In the genomic region with DNA sequence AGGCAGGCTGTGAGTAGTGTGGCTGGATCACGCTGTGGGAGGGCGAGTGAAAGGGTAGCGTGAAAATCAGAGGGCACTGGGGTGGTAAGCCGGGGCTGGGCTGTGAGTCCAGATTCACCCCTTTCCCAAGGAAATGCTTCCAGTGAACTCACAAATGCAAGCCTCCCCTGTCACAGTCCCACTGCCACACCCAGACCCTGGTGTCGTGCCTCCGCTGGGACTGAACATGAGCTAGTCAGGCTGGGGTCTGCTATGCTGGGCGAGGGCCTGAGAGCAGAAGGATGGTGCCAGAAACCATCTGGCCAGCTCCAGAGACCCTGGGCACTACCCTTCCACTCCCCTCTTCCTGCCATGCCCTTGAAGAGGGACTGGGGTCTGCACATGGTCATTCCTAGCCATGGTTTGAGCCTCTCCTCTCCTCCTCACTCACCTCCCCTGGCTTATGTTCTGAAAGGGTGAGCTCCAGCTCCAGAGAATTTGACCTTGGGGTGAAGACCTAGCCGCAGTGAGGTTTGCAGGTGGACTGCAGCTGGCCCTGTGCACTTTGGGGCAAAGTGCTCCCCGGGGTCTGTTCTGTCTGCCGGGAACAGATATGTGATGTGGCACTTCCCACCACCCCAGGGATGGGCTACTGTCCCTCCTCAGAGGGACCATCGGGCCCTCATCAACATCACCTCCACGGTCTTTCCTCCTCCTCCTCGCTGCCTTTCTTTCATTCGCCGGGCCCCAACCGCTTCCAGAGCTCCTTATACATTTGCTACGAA, we compare ENCODE assay signal across 1 cellular context.
TF ChIP-seq lines count a peak whose summit lies in the region.

No MANE protein-coding gene starts in this region.

TF ChIP-seq in HepG2, 621 proteins besides CTCF, POLR2A, EP300 and RAD21 (continued from another document):
- TF ChIP-seq, protein P1, sequence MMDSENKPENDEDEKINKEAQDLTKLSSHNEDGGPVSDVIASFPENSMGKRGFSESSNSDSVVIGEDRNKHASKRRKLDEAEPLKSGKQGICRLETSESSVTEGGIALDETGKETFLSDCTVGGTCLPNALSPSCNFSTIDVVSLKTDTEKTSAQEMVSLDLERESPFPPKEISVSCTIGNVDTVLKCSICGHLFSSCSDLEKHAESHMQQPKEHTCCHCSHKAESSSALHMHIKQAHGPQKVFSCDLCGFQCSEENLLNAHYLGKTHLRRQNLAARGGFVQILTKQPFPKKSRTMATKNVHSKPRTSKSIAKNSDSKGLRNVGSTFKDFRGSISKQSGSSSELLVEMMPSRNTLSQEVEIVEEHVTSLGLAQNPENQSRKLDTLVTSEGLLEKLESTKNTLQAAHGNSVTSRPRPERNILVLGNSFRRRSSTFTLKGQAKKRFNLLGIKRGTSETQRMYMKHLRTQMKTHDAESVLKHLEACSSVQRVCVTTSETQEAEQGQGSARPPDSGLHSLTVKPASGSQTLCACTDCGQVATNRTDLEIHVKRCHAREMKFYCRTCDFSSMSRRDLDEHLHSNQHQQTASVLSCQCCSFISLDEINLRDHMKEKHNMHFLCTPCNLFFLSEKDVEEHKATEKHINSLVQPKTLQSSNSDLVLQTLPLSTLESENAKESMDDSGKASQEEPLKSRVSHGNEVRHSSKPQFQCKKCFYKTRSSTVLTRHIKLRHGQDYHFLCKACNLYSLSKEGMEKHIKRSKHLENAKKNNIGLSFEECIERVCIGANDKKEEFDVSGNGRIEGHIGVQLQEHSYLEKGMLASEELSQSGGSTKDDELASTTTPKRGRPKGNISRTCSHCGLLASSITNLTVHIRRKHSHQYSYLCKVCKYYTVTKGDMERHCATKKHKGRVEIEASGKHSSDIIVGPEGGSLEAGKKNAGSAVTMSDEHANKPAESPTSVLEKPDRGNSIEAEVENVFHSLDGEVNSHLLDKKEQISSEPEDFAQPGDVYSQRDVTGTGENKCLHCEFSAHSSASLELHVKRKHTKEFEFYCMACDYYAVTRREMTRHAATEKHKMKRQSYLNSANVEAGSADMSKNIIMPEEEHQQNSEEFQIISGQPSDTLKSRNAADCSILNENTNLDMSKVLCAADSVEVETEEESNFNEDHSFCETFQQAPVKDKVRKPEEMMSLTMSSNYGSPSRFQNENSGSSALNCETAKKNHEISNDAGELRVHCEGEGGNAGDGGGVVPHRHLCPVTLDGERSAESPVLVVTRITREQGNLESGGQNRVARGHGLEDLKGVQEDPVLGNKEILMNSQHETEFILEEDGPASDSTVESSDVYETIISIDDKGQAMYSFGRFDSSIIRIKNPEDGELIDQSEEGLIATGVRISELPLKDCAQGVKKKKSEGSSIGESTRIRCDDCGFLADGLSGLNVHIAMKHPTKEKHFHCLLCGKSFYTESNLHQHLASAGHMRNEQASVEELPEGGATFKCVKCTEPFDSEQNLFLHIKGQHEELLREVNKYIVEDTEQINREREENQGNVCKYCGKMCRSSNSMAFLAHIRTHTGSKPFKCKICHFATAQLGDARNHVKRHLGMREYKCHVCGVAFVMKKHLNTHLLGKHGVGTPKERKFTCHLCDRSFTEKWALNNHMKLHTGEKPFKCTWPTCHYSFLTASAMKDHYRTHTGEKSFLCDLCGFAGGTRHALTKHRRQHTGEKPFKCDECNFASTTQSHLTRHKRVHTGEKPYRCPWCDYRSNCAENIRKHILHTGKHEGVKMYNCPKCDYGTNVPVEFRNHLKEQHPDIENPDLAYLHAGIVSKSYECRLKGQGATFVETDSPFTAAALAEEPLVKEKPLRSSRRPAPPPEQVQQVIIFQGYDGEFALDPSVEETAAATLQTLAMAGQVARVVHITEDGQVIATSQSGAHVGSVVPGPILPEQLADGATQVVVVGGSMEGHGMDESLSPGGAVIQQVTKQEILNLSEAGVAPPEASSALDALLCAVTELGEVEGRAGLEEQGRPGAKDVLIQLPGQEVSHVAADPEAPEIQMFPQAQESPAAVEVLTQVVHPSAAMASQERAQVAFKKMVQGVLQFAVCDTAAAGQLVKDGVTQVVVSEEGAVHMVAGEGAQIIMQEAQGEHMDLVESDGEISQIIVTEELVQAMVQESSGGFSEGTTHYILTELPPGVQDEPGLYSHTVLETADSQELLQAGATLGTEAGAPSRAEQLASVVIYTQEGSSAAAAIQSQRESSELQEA (CRISPR knock-in tag; IDR thresholded peaks at IDR 0.05; ENCODE audit: not compliant biosample characterization): no peak
- TF ChIP-seq ZKSCAN5 (CRISPR knock-in tag; IDR thresholded peaks at IDR 0.05): peak; percentile 83; the same call in 1 of the 2 replicates
